In the genomic region with DNA sequence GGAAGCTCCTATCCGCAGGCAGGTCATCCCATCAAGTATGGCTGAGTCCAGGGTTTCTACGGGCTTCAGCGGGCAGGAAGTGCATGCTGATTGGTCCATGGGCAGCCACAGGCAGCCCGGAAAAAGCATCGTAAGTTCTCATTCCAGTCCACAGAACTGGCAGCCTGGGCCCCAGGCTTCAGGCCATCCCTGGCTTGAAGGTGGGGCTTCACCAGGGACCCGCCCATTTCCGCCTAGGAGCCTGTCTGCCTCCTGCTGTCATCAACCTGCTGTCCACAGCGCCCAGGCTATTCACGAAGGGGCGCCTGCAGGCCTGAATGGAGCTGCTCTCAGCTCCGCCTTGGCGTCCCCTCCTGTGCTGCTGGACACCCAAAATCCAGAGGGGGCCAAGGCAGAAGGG, we compare ENCODE assay signal across 18 cellular contexts. TPM values are rescaled to one million over a fixed set of nuclear protein-coding genes. Genes with fewer than 3 reads are reported as not detected.
DNase-seq lines count a peak whose midpoint lies in the region; ATAC-seq, FAIRE-seq and TF ChIP-seq lines count a peak whose summit lies in the region.
"Had no signal": no experiment of that assay in that cellular context is flagged by ENCODE, and none has a peak within 500 bp of the region (broad histone marks: within the 10 kb centered on the region; RNA-seq: fewer than 3 reads in every experiment).

No MANE protein-coding gene starts in this region.

- no peak overlapping the region for H3K56ac ChIP-seq in H1 (replicated peaks; ENCODE audit: insufficient read length, low read depth, low read length)

- intact Hi-C loops in left lung (cut with DNase I) = no loop called here

- peak overlapping the region in 1 of 2 experiments; percentile 54; a peak in 2 of 4 replicates for H3K4me2 ChIP-seq in H1 (ENCODE audit: insufficient read depth in 1 of 2, low read depth in 2 of 2, low read length in 2 of 2)
- no peak overlapping the region for H3K4me2 ChIP-seq in smooth muscle cell
- H3K4me2 ChIP-seq in GM23248 (ENCODE audit: unreplicated experiment) = no peak overlapping the region

- H2BK15ac ChIP-seq in H1 (ENCODE audit: low read length) = no peak overlapping the region

- H4K20me1 ChIP-seq in H1 (replicated peaks in 1 of 2; ENCODE audit: control insufficient read depth in 1 of 2, insufficient read depth in 2 of 2, low read length in 2 of 2) (peaks cover 0 to 2% of the 10 kb centered on the region in 2 experiments), smooth muscle cell (ENCODE audit: low read depth) (peaks cover 77% of the 10 kb centered on the region), GM23248 (ENCODE audit: insufficient read depth) (no peaks in the 10 kb centered on the region)

- no peak overlapping the region for H2AK5ac ChIP-seq in H1 (ENCODE audit: low read depth, low read length)

- TF ChIP-seq CTCF in WTC11 (IDR thresholded peaks at IDR 0.05) = no peak
- no peak for TF ChIP-seq CTCF in H1 (IDR thresholded peaks at IDR 0.05; ENCODE audit: control extremely low read depth in 1 of 3, insufficient read depth in 1 of 3, low read depth in 1 of 3, low read length in 3 of 3)
- TF ChIP-seq CTCF in smooth muscle cell (IDR thresholded peaks at IDR 0.05; ENCODE audit: borderline replicate concordance, insufficient read depth, poor library complexity, severe bottlenecking) = no peak
- no peak for TF ChIP-seq CTCF in left lung (IDR thresholded peaks at IDR 0.05)

- CTCF ChIA-PET in WTC11 (lab: Charles Lee) = interaction anchor here (0.9 to 1.4 kb wide), 2 partner anchors 8 to 11 kb away, joined by 3 read pairs; no protein-coding TSS in a partner anchor
- CTCF ChIA-PET in H1 (lab: Charles Lee; ENCODE audit: partially characterized antibody) = interaction anchor here (0.9 to 1.7 kb wide), 3 partner anchors 15 to 50 kb away, joined by 3 to 4 read pairs (median 3); no protein-coding TSS in a partner anchor

- 55% methylated on average over 12 of the region's 12 CpGs; no CpG with 5 or more reads in 1 of the 2 experiments for WGBS in H1 (ENCODE audit: extremely low coverage in 1 of 2, insufficient coverage in 1 of 2, insufficient read length in 1 of 2, insufficient replicate concordance in 2 of 2, low coverage in 1 of 2, low lambda C conversion rate in 2 of 2, missing lambda C conversion rate in 1 of 2), 2 experiments
- WGBS in smooth muscle cell (ENCODE audit: low lambda C conversion rate) = 70% methylated on average over 12 of the region's 12 CpGs
- WGBS in GM23248 (ENCODE audit: low coverage in 1 of 2, low lambda C conversion rate in 2 of 2, missing lambda C conversion rate in 2 of 2), 2 experiments = 92 to 96% methylated on average over 12 of the region's 12 CpGs

- no peak overlapping the region for H4K5ac ChIP-seq in H1 (ENCODE audit: insufficient read length, low read depth, low read length)

- no peaks in the 10 kb centered on the region; a peak in 1 of 8 replicates for H3K36me3 ChIP-seq in H1 (ENCODE audit: control insufficient read depth in 2 of 4, insufficient read depth in 4 of 4, low read length in 3 of 4)
- no peaks in the 10 kb centered on the region for H3K36me3 ChIP-seq in smooth muscle cell (ENCODE audit: low read depth)
- H3K36me3 ChIP-seq in GM23248 (ENCODE audit: low read depth) = peaks cover 8% of the 10 kb centered on the region
- H3K36me3 ChIP-seq in left lung = peaks cover 0 to 41% of the 10 kb centered on the region in 2 donors

- TF ChIP-seq RAD21 in H1 (IDR thresholded peaks at IDR 0.05 in 1 of 2, conservative IDR thresholded peaks at IDR 0.05 in 1 of 2; ENCODE audit: low read depth in 2 of 2, low read length in 2 of 2) = no peak

- POLR2A ChIA-PET in WTC11 (lab: Charles Lee) = no interaction called here
- POLR2A ChIA-PET in H1 (lab: Charles Lee; ENCODE audit: partially characterized antibody) = interaction anchor here (1.1 kb wide), 1 partner anchor 192 kb away, joined by 3 read pairs; no protein-coding TSS in a partner anchor

- H3K23me2 ChIP-seq in H1 (ENCODE audit: low read depth, low read length) = no peaks in the 10 kb centered on the region

- no peak overlapping the region for H3K23ac ChIP-seq in H1 (ENCODE audit: insufficient read length)

- no peak overlapping the region; the same call in 1 of the 2 replicates for H4K8ac ChIP-seq in H1 (ENCODE audit: extremely low read depth, insufficient read depth, low read length)

- no peaks in the 10 kb centered on the region; the same call in 1 of the 2 replicates for H3K79me1 ChIP-seq in H1 (ENCODE audit: low read depth, low read length)

- H3K4ac ChIP-seq in H1 (replicated peaks; ENCODE audit: insufficient read length, low read depth, low read length) = no peak overlapping the region

- no peak for FAIRE-seq in H1 (lab: Jason Lieb, UNC)

- H3K14ac ChIP-seq in H1 (ENCODE audit: insufficient read length) = no peak overlapping the region

- H3K9ac ChIP-seq in H1 (replicated peaks in 1 of 4; ENCODE audit: extremely low read depth in 1 of 4, low read depth in 3 of 4, low read length in 3 of 4) (no peak overlapping the region), smooth muscle cell (ENCODE audit: low read depth) (no peak overlapping the region), GM23248 (no peak overlapping the region)

- H2AFZ ChIP-seq in H1 (ENCODE audit: low read length) (0 out of 2 replicates have a peak overlapping the region, but pooled peaks have one; percentile 28), smooth muscle cell (ENCODE audit: low read depth) (no peak overlapping the region), GM23248 (no peak overlapping the region)

- H3K27me3 Mint-ChIP-seq in activated naive CD4-positive, alpha-beta T cell treated with anti-CD3 and anti-CD28 coated beads, Interleukin-2, amount 50 U/mL, for 24 hours = no peaks in the 10 kb centered on the region
- H3K27me3 Mint-ChIP-seq in WTC11 (ENCODE audit: low read depth) = no peaks in the 10 kb centered on the region
- H3K27me3 Mint-ChIP-seq: stimulated activated naive B cell treated with anti-CD40 and anti-IgM and Interleukin-4, amounts not matched to agents 10 μg/mL and 1 μg/mL and 100 μg/mL, for 72 hours had no signal

- H2BK5ac ChIP-seq in H1 (ENCODE audit: low read depth, low read length) = peak overlapping the region; percentile 24; the same call in 1 of the 2 replicates

- H3F3A ChIP-seq in smooth muscle cell (ENCODE audit: low read depth) (no peaks in the 10 kb centered on the region), GM23248 (ENCODE audit: insufficient read depth) (peaks cover 25% of the 10 kb centered on the region; the same call in 1 of the 2 replicates)

- H4K91ac ChIP-seq in H1 (replicated peaks; ENCODE audit: insufficient read length, low read length) = peak overlapping the region; percentile 22

- ATAC-seq in WTC11 = peak; percentile 70
- ATAC-seq in left lung = no peak
- ATAC-seq: stimulated activated naive B cell treated with anti-CD40 and anti-IgM and Interleukin-4, amounts not matched to agents 10 μg/mL and 1 μg/mL and 100 μg/mL, for 72 hours had no signal

- H3K27ac ChIP-seq in H1 (ENCODE audit: low read depth, low read length) (peak overlapping the region; percentile 41; the same call in 1 of the 2 replicates), smooth muscle cell (ENCODE audit: low read depth) (peak overlapping the region; percentile 65), GM23248 (no peak overlapping the region), left lung (peak overlapping the region in 1 of 2 donors; percentile 43)

- H3K4me1 Mint-ChIP-seq in activated naive CD4-positive, alpha-beta T cell treated with anti-CD3 and anti-CD28 coated beads, Interleukin-2, amount 50 U/mL, for 24 hours = peaks cover 54% of the 10 kb centered on the region
- H3K4me1 Mint-ChIP-seq in WTC11 = peaks cover 12% of the 10 kb centered on the region

- H3K4me1 ChIP-seq in H1 (replicated peaks in 1 of 4; ENCODE audit: control insufficient read depth in 3 of 4, insufficient read depth in 4 of 4, low read length in 3 of 4) (peaks cover 4 to 16% (median 12%) of the 10 kb centered on the region in 4 experiments; a peak in 6 of 7 replicates), smooth muscle cell (ENCODE audit: low read depth) (no peaks in the 10 kb centered on the region), GM23248 (ENCODE audit: insufficient read depth) (peaks cover 21% of the 10 kb centered on the region; the same call in 1 of the 2 replicates), left lung (peaks cover 0 to 16% of the 10 kb centered on the region in 2 donors)

- H2BK120ac ChIP-seq in H1 (replicated peaks; ENCODE audit: low read depth, low read length) = no peak overlapping the region

- H3K4me3 Mint-ChIP-seq in activated naive CD4-positive, alpha-beta T cell treated with anti-CD3 and anti-CD28 coated beads, Interleukin-2, amount 50 U/mL, for 24 hours = no peak overlapping the region
- 0 out of 2 replicates have a peak overlapping the region, but pooled peaks have one; percentile 39 for H3K4me3 Mint-ChIP-seq in WTC11

- no peaks in the 10 kb centered on the region for H3K9me3 ChIP-seq in H1 (ENCODE audit: insufficient read depth in 2 of 2, low read depth in 1 of 2, low read length in 1 of 2)
- no peaks in the 10 kb centered on the region for H3K9me3 ChIP-seq in smooth muscle cell (replicated peaks; ENCODE audit: low read depth)
- no peaks in the 10 kb centered on the region for H3K9me3 ChIP-seq in GM23248 (ENCODE audit: low read depth)
- no peaks in the 10 kb centered on the region for H3K9me3 ChIP-seq in left lung
- H3K9me3 ChIP-seq: right atrium auricular region had no signal

- TF ChIP-seq POLR2A in H1 (IDR thresholded peaks at IDR 0.05; ENCODE audit: control extremely low read depth in 1 of 2, low read depth in 2 of 2, low read length in 2 of 2) = no peak; a peak in 1 of 3 replicates

- H3K18ac ChIP-seq in H1 (ENCODE audit: extremely low read depth, low read length) = no peak overlapping the region

- peaks cover 5% of the 10 kb centered on the region for H3K9me3 Mint-ChIP-seq in activated naive CD4-positive, alpha-beta T cell treated with anti-CD3 and anti-CD28 coated beads, Interleukin-2, amount 50 U/mL, for 24 hours
- peaks cover 18% of the 10 kb centered on the region for H3K9me3 Mint-ChIP-seq in WTC11
- H3K9me3 Mint-ChIP-seq: stimulated activated naive B cell treated with anti-CD40 and anti-IgM and Interleukin-4, amounts not matched to agents 10 μg/mL and 1 μg/mL and 100 μg/mL, for 72 hours had no signal

- H3K79me2 ChIP-seq in H1 (ENCODE audit: control insufficient read depth in 1 of 2, insufficient read depth in 2 of 2, low read length in 2 of 2) (peaks cover 0 to 14% of the 10 kb centered on the region in 2 experiments; a peak in 3 of 4 replicates), smooth muscle cell (ENCODE audit: low read depth) (peaks cover 76% of the 10 kb centered on the region), GM23248 (ENCODE audit: insufficient read depth) (peaks cover 92% of the 10 kb centered on the region)

- no peak overlapping the region for H2BK12ac ChIP-seq in H1 (ENCODE audit: low read depth, low read length)

- H2BK20ac ChIP-seq in H1 (ENCODE audit: low read length) = no peak overlapping the region

- H3K9me2 ChIP-seq in GM23248 (ENCODE audit: insufficient read depth) = no peaks in the 10 kb centered on the region

- H3K27me3 ChIP-seq in H1 (replicated peaks in 1 of 4; ENCODE audit: control insufficient read depth in 3 of 4, extremely low read depth in 1 of 4, insufficient read depth in 3 of 4, low read length in 3 of 4) (no peaks in the 10 kb centered on the region), smooth muscle cell (ENCODE audit: low read depth) (no peaks in the 10 kb centered on the region), GM23248 (replicated peaks; ENCODE audit: insufficient read depth) (no peaks in the 10 kb centered on the region), left lung (no peaks in the 10 kb centered on the region)
- H3K27me3 ChIP-seq: right atrium auricular region had no signal

- peak overlapping the region in 2 of 4 experiments; percentile 26 to 34; a peak in 2 of 8 replicates for H3K4me3 ChIP-seq in H1 (ENCODE audit: extremely low read depth in 1 of 4, insufficient read depth in 2 of 4, low read depth in 3 of 4, low read length in 4 of 4)
- no peak overlapping the region for H3K4me3 ChIP-seq in smooth muscle cell
- no peak overlapping the region for H3K4me3 ChIP-seq in GM23248
- H3K4me3 ChIP-seq in left lung = no peak overlapping the region
- H3K4me3 ChIP-seq: right atrium auricular region had no signal

- H3K36me3 Mint-ChIP-seq in activated naive CD4-positive, alpha-beta T cell treated with anti-CD3 and anti-CD28 coated beads, Interleukin-2, amount 50 U/mL, for 24 hours = peaks cover 19% of the 10 kb centered on the region
- H3K36me3 Mint-ChIP-seq in WTC11 = peaks cover 32% of the 10 kb centered on the region

- H3K27ac Mint-ChIP-seq in activated naive CD4-positive, alpha-beta T cell treated with anti-CD3 and anti-CD28 coated beads, Interleukin-2, amount 50 U/mL, for 24 hours = peak overlapping the region; percentile 93
- H3K27ac Mint-ChIP-seq in WTC11 = no peak overlapping the region
- H3K27ac Mint-ChIP-seq: stimulated activated naive B cell treated with anti-CD40 and anti-IgM and Interleukin-4, amounts not matched to agents 10 μg/mL and 1 μg/mL and 100 μg/mL, for 72 hours had no signal

- TF ChIP-seq EP300 in H1 (IDR thresholded peaks at IDR 0.05; ENCODE audit: borderline replicate concordance in 1 of 2, low read depth in 2 of 2, low read length in 2 of 2) = no peak

- in situ Hi-C loops in GM23248 (cut with MboI) = no loop called here

- no peak for DNase-seq in activated naive CD4-positive, alpha-beta T cell (lab: John Stamatoyannopoulos, UW)
- peak; percentile 56 for DNase-seq in WTC11 (ENCODE audit: low spot score)
- no peak for DNase-seq in H1 (ENCODE audit: low read depth in 1 of 2, low spot score in 2 of 2)
- no peak for DNase-seq in smooth muscle cell (lab: John Stamatoyannopoulos, UW; ENCODE audit: unreplicated experiment)
- no peak for DNase-seq in GM23248
- DNase-seq in germinal center (ENCODE audit: low spot score) = no peak
- no peak for DNase-seq in left lung
- DNase-seq: activated CD4-positive, CD25-positive, alpha-beta regulatory T cell; activated effector memory CD4-positive, alpha-beta T cell treated with anti-CD3 and anti-CD28 coated beads, Interleukin-2, amount 50 U/mL, for 16 hours; NCI-H2029; NCI-H524 treated with DMSO at 0.1 percent for 48 hours; stimulated activated naive B cell treated with anti-CD40 and anti-IgM and Interleukin-4, amounts not matched to agents 10 μg/mL and 1 μg/mL and 100 μg/mL, for 72 hours had no signal

RNA-seq across cellular contexts. Expression of a gene that starts 13.9 kb away (rescaled TPM):
- total RNA-seq in WTC11 (2021) (22.4 to 28.5 TPM (median 23.5 TPM) in 3 replicates), smooth muscle cell (58.3 and 68.3 TPM in 2 replicates), left lung (10 to 100 TPM; 46.6 to 71.0 TPM)
- 30.2 and 31.8 TPM in 2 replicates for total RNA-seq in H1 (2021; fragmentation: NEBNext Ultra II Directional; extraction: Animal tissue kit (Norgen Biotek cat#: 25700))
- polyA plus RNA-seq in H1 (2011; rRNA removed) (17.5 and 19.9 TPM in 2 replicates), smooth muscle cell (19.7 and 23.1 TPM in 2 replicates), GM23248 (2016; fragmentation: Nextera tagmentation; extraction: Ambion mirVana) (37.2 and 38.3 TPM in 2 replicates)
- 21.9 TPM for polyA plus RNA-seq in H1 (2011; cell fraction: cytosol; rRNA removed)
- polyA plus RNA-seq in H1 (2011; cell fraction: nucleus; rRNA removed) = 22.5 TPM
- 21.3 to 27.3 TPM (median 24.4 TPM) in 4 replicates for polyA plus RNA-seq in H1 (2012, experiment 1 of 2)
- 7.1 TPM for polyA plus RNA-seq in H1 (2012, experiment 2 of 2)
- polyA plus RNA-seq in H1 (2013, experiment 1 of 2) = 17.0 TPM
- polyA plus RNA-seq in H1 (2013, experiment 2 of 2) = 18.8 TPM
- 55.5 and 69.8 TPM in 2 replicates for polyA minus RNA-seq in H1 (2011; rRNA and poly(A)+ RNA removed)
- polyA minus RNA-seq in H1 (2011; cell fraction: cytosol; rRNA and poly(A)+ RNA removed) = 40.4 TPM
- 28.9 TPM for polyA minus RNA-seq in H1 (2011; cell fraction: nucleus; rRNA and poly(A)+ RNA removed)
- total RNA-seq in GM23248 (2014; rRNA removed; shearing (Covaris generic)) = 96.3 and 116 TPM in 2 replicates

RNA-seq across cellular contexts. Expression of a gene that starts 44.4 kb away (rescaled TPM):
- 10.0 to 13.6 TPM (median 11.4 TPM) in 3 replicates for total RNA-seq in WTC11 (2021)
- total RNA-seq in H1 (2021; fragmentation: NEBNext Ultra II Directional; extraction: Animal tissue kit (Norgen Biotek cat#: 25700)) = 9.7 and 10.9 TPM in 2 replicates
- 15.6 and 22.2 TPM in 2 replicates for polyA plus RNA-seq in H1 (2011; rRNA removed)
- 19.8 TPM for polyA plus RNA-seq in H1 (2011; cell fraction: cytosol; rRNA removed)
- 9.1 TPM for polyA plus RNA-seq in H1 (2011; cell fraction: nucleus; rRNA removed)
- polyA plus RNA-seq in H1 (2012, experiment 1 of 2) = 17.7 to 27.4 TPM (median 20.9 TPM) in 4 replicates
- 40.6 TPM for polyA plus RNA-seq in H1 (2012, experiment 2 of 2)
- 21.7 TPM for polyA plus RNA-seq in H1 (2013, experiment 1 of 2)
- 25.4 TPM for polyA plus RNA-seq in H1 (2013, experiment 2 of 2)
- polyA minus RNA-seq in H1 (2011; rRNA and poly(A)+ RNA removed) = 0.76 and 2.9 TPM in 2 replicates
- 2.7 TPM for polyA minus RNA-seq in H1 (2011; cell fraction: cytosol; rRNA and poly(A)+ RNA removed)
- 2.7 TPM for polyA minus RNA-seq in H1 (2011; cell fraction: nucleus; rRNA and poly(A)+ RNA removed)
- 12.5 and 24.5 TPM in 2 replicates for total RNA-seq in smooth muscle cell
- 22.8 and 34.2 TPM in 2 replicates for polyA plus RNA-seq in smooth muscle cell
- total RNA-seq in GM23248 (2014; rRNA removed; shearing (Covaris generic)) = 9.6 and 47.8 TPM in 2 replicates
- 39.7 and 42.4 TPM in 2 replicates for polyA plus RNA-seq in GM23248 (2016; fragmentation: Nextera tagmentation; extraction: Ambion mirVana)
- total RNA-seq in left lung = 1 to 10 TPM; 6.0 to 6.8 TPM

RNA-seq across cellular contexts. Expression of a gene that starts 57.3 kb away (rescaled TPM):
- 6.9 to 8.4 TPM (median 7.6 TPM) in 3 replicates for total RNA-seq in WTC11 (2021)
- 7.7 and 9.8 TPM in 2 replicates for total RNA-seq in H1 (2021; fragmentation: NEBNext Ultra II Directional; extraction: Animal tissue kit (Norgen Biotek cat#: 25700))
- 6.3 and 8.3 TPM in 2 replicates for polyA plus RNA-seq in H1 (2011; rRNA removed)
- polyA plus RNA-seq in H1 (2011; cell fraction: cytosol; rRNA removed) = 6.1 TPM
- polyA plus RNA-seq in H1 (2011; cell fraction: nucleus; rRNA removed) = 16.9 TPM
- polyA plus RNA-seq in H1 (2012, experiment 1 of 2) = 12.4 to 16.0 TPM (median 13.1 TPM) in 4 replicates
- polyA plus RNA-seq in H1 (2012, experiment 2 of 2) = 9.8 TPM
- polyA plus RNA-seq in H1 (2013, experiment 1 of 2) = 16.6 TPM
- 17.1 TPM for polyA plus RNA-seq in H1 (2013, experiment 2 of 2)
- polyA minus RNA-seq in H1 (2011; rRNA and poly(A)+ RNA removed) = 4.7 and 6.5 TPM in 2 replicates
- polyA minus RNA-seq in H1 (2011; cell fraction: cytosol; rRNA and poly(A)+ RNA removed) = 5.9 TPM
- 6.0 TPM for polyA minus RNA-seq in H1 (2011; cell fraction: nucleus; rRNA and poly(A)+ RNA removed)
- not detected in 2 replicates for total RNA-seq in smooth muscle cell
- 1.8 and 6.5 TPM in 2 replicates for polyA plus RNA-seq in smooth muscle cell
- total RNA-seq in GM23248 (2014; rRNA removed; shearing (Covaris generic)) = not detected in 2 replicates
- 3.4 and 6.0 TPM in 2 replicates for polyA plus RNA-seq in GM23248 (2016; fragmentation: Nextera tagmentation; extraction: Ambion mirVana)
- total RNA-seq in left lung = 1 to 10 TPM in 1 of 2 donors, not detected in 1; 1.2 TPM
- total RNA-seq: HT-29, lung microvascular endothelial cell, M059J, urinary bladder had no signal
